In genomic region chr2:96336104-96336775, GRCh38 we compare ENCODE assay signal across 7 cellular contexts. TPM values are rescaled to one million over a fixed set of nuclear protein-coding genes. Genes with fewer than 3 reads are reported as not detected.
A peak's percentile ranks its signal among the peaks of the same experiment; 100 is the strongest.
DNase-seq lines count a peak whose midpoint lies in the region; ATAC-seq, FAIRE-seq and TF ChIP-seq lines count a peak whose summit lies in the region.

No MANE protein-coding gene starts in this region.

- peak overlapping the region; percentile 85 for H3K9ac ChIP-seq in Karpas-422 (ENCODE audit: low read length)

- H3K4me3 Mint-ChIP-seq in dendritic cell treated with granulocyte-macrophage colony-stimulating factor and Interleukin-4, amounts not matched to agents 40 ng/mL and 50 ng/mL, for 4 days, result peak overlapping the region; percentile 83
- H3K4me3 Mint-ChIP-seq in osteocyte (ENCODE audit: unreplicated experiment), result peak overlapping the region; percentile 83

- no peaks in the 10 kb centered on the region for H3K27me3 ChIP-seq in Karpas-422 (ENCODE audit: low read length)

- no peaks in the 10 kb centered on the region for H3K9me3 Mint-ChIP-seq in dendritic cell treated with granulocyte-macrophage colony-stimulating factor and Interleukin-4, amounts not matched to agents 40 ng/mL and 50 ng/mL, for 4 days
- no peaks in the 10 kb centered on the region for H3K9me3 Mint-ChIP-seq in osteocyte (ENCODE audit: unreplicated experiment)

- H3K4me1 ChIP-seq in Karpas-422 (ENCODE audit: low read length), result peaks cover 20% of the 10 kb centered on the region

- intact Hi-C loops in dendritic cell treated with granulocyte-macrophage colony-stimulating factor and Interleukin-4, amounts not matched to agents 40 ng/mL and 50 ng/mL, for 4 days (cut with micrococcal nuclease), result loop anchor here (2.0 to 10.0 kb wide), 2 partner anchors 15 to 59 kb away; no protein-coding TSS in a partner anchor

- H3K27me3 Mint-ChIP-seq in dendritic cell treated with granulocyte-macrophage colony-stimulating factor and Interleukin-4, amounts not matched to agents 40 ng/mL and 50 ng/mL, for 4 days, result no peaks in the 10 kb centered on the region
- no peaks in the 10 kb centered on the region for H3K27me3 Mint-ChIP-seq in osteocyte (ENCODE audit: unreplicated experiment)

- peak overlapping the region; percentile 54; the same call in 1 of the 2 replicates for H2AFZ ChIP-seq in Karpas-422 (ENCODE audit: low read length)

- peaks cover 8% of the 10 kb centered on the region; the same call in 1 of the 2 replicates for H3K36me3 ChIP-seq in Karpas-422 (ENCODE audit: insufficient read depth, low read length)

- H3K9me3 ChIP-seq in Karpas-422 (ENCODE audit: low read length), result no peaks in the 10 kb centered on the region

- DNase-seq in Karpas-422 (no peak), osteocyte (ENCODE audit: extremely low spot score, unreplicated experiment) (no peak), urothelium cell line (ENCODE audit: low spot score) (no peak), NCI-H1436 (lab: John Stamatoyannopoulos, UW) (no peak), NCI-H2029 treated with DMSO at 0.1 percent for 48 hours (lab: John Stamatoyannopoulos, UW) (no peak)

- H3K27ac Mint-ChIP-seq in dendritic cell treated with granulocyte-macrophage colony-stimulating factor and Interleukin-4, amounts not matched to agents 40 ng/mL and 50 ng/mL, for 4 days, result peak overlapping the region; percentile 98
- peak overlapping the region; percentile 80 for H3K27ac Mint-ChIP-seq in osteocyte (ENCODE audit: unreplicated experiment)

- peaks cover 89% of the 10 kb centered on the region for H3K4me1 Mint-ChIP-seq in dendritic cell treated with granulocyte-macrophage colony-stimulating factor and Interleukin-4, amounts not matched to agents 40 ng/mL and 50 ng/mL, for 4 days (ENCODE audit: low read depth)
- H3K4me1 Mint-ChIP-seq in osteocyte (ENCODE audit: unreplicated experiment), result peaks cover 34% of the 10 kb centered on the region

- H3K79me2 ChIP-seq in Karpas-422 (ENCODE audit: low read length), result peaks cover 62% of the 10 kb centered on the region

- FAIRE-seq in urothelium cell line (lab: Jason Lieb, UNC), result no peak

- H3K4me3 ChIP-seq in Karpas-422 (ENCODE audit: low read length), result peak overlapping the region; percentile 85

- peaks cover 11% of the 10 kb centered on the region for H3K36me3 Mint-ChIP-seq in dendritic cell treated with granulocyte-macrophage colony-stimulating factor and Interleukin-4, amounts not matched to agents 40 ng/mL and 50 ng/mL, for 4 days (ENCODE audit: low read depth)
- no peaks in the 10 kb centered on the region for H3K36me3 Mint-ChIP-seq in osteocyte (ENCODE audit: unreplicated experiment)

- H3K4me2 ChIP-seq in Karpas-422 (ENCODE audit: low read depth, low read length, poor library complexity, severe bottlenecking), result peak overlapping the region; percentile 94

- no peaks in the 10 kb centered on the region for H3K9me2 ChIP-seq in Karpas-422 (replicated peaks; ENCODE audit: insufficient read depth, low read length)

- H4K20me1 ChIP-seq in Karpas-422 (ENCODE audit: insufficient read depth, low read depth, low read length), result no peaks in the 10 kb centered on the region

- H3K27ac ChIP-seq in Karpas-422 (ENCODE audit: low read length), result peak overlapping the region; percentile 74

- ATAC-seq in GM19035 (IDR thresholded peaks at IDR 0.05; ENCODE audit: unreplicated experiment), result peak; percentile 1

- no peak for TF ChIP-seq CTCF in osteocyte (IDR thresholded peaks at IDR 0.05)

RNA-seq across cellular contexts. Expression of gene NCAPH, which starts 0.7 kb away (rescaled TPM):
- total RNA-seq in Karpas-422 (2014; rRNA removed; shearing (Covaris generic); ENCODE audit: low replicate concordance), result 23.1 and 24.2 TPM in 2 replicates
- 5.9 and 7.7 TPM in 2 replicates for total RNA-seq in osteocyte

RNA-seq across cellular contexts. Expression of gene ITPRIPL1, which starts 11.1 kb away (rescaled TPM):
- 12.4 and 21.2 TPM in 2 replicates for total RNA-seq in Karpas-422 (2014; rRNA removed; shearing (Covaris generic); ENCODE audit: low replicate concordance)
- 0.50 and 0.86 TPM in 2 replicates for total RNA-seq in osteocyte

RNA-seq across cellular contexts. Expression of gene SNRNP200, which starts 30.9 kb away (rescaled TPM):
- total RNA-seq in Karpas-422 (2014; rRNA removed; shearing (Covaris generic); ENCODE audit: low replicate concordance), result 68.1 and 83.8 TPM in 2 replicates
- total RNA-seq in osteocyte, result 114 and 122 TPM in 2 replicates
